ENCODE assay signal across 24 cellular contexts in genomic region chr22:20615021-20615420, GRCh38.
"Had no signal": no experiment of that assay in that cellular context is flagged by ENCODE, and none has a peak within 500 bp of the region (broad histone marks: within the 10 kb centered on the region; RNA-seq: fewer than 3 reads in every experiment).

No MANE protein-coding gene starts in this region.

- H3K27ac ChIP-seq: body of pancreas, dorsolateral prefrontal cortex, heart right ventricle, lower lobe of right lung, neutrophil, pancreas, transverse colon had no signal

- H3K36me3 ChIP-seq: heart right ventricle, lower lobe of right lung, neutrophil, pancreas, transverse colon had no signal

- H3K4me1 Mint-ChIP-seq: activated B cell treated with CpG ODN at 0.5 μM for 24 hours; activated T-helper 17 cell treated with anti-CD3 and anti-CD28 coated beads, Interleukin-2, amount 50 U/mL, for 72 hours had no signal

- H3K4me1 ChIP-seq: body of pancreas, heart right ventricle, lower lobe of right lung, pancreas, transverse colon had no signal

- H3K4me3 ChIP-seq: body of pancreas, heart right ventricle, lower lobe of right lung, pancreas, transverse colon had no signal

- ATAC-seq: activated CD8-positive, alpha-beta memory T cell treated with anti-CD3 and anti-CD28 coated beads, Interleukin-2, amount 10 ng/mL, durations not matched to agents 7 days and 5 days; activated T-helper 17 cell treated with anti-CD3 and anti-CD28 coated beads, Interleukin-2, amount 50 U/mL, for 72 hours; body of pancreas; heart right ventricle; left cardiac atrium; lower lobe of right lung; natural killer cell; pancreas had no signal

- DNase-seq: activated B cell treated with CpG ODN at 0.5 μM for 24 hours; activated CD4-positive, alpha-beta memory T cell treated with anti-CD3 and anti-CD28 coated beads for 36 hours; activated CD4-positive, alpha-beta T cell treated with anti-CD3 and anti-CD28 coated beads for 4 hours; activated CD8-positive, alpha-beta memory T cell treated with anti-CD3 and anti-CD28 coated beads, Interleukin-2, amount 10 ng/mL, durations not matched to agents 7 days and 5 days; activated naive CD4-positive, alpha-beta T cell; activated naive CD8-positive, alpha-beta T cell treated with anti-CD3 and anti-CD28 coated beads for 36 hours; activated T-cell treated with anti-CD3 and anti-CD28 coated beads, Interleukin-2, amount 50 U/mL, for 1 hour; amygdala; body of pancreas; central memory CD4-positive, alpha-beta T cell; dorsolateral prefrontal cortex; heart right ventricle; immature natural killer cell; left cardiac atrium; lower lobe of right lung; natural killer cell; pancreas; stimulated activated CD4-positive, alpha-beta T cell treated with anti-CD3 and anti-CD28 coated beads, Interleukin-12 subunit alpha, Interleukin-12 subunit beta, amount 100 ng/mL, for 4 hours; stimulated activated CD4-positive, alpha-beta T cell treated with anti-CD3 and anti-CD28 coated beads, Interleukin-1b, Interleukin-23, amount 100 ng/mL, for 48 hours; transverse colon had no signal

- H3K9me3 ChIP-seq: body of pancreas, heart right ventricle, lower lobe of right lung, neutrophil, pancreas, transverse colon had no signal

- FAIRE-seq: colon, pancreas had no signal

- H3K36me3 Mint-ChIP-seq: activated CD4-positive, alpha-beta memory T cell treated with anti-CD3 and anti-CD28 coated beads for 36 hours; activated CD8-positive, alpha-beta memory T cell treated with anti-CD3 and anti-CD28 coated beads, Interleukin-2, amount 10 ng/mL, durations not matched to agents 7 days and 5 days; activated naive CD8-positive, alpha-beta T cell treated with anti-CD3 and anti-CD28 coated beads for 36 hours; natural killer cell had no signal

- H3K27me3 ChIP-seq: body of pancreas, dorsolateral prefrontal cortex, neutrophil, pancreas, transverse colon had no signal

- H3K27ac Mint-ChIP-seq: activated B cell treated with CpG ODN at 0.5 μM for 24 hours; activated CD4-positive, alpha-beta memory T cell treated with anti-CD3 and anti-CD28 coated beads for 36 hours; activated CD8-positive, alpha-beta memory T cell treated with anti-CD3 and anti-CD28 coated beads, Interleukin-2, amount 10 ng/mL, durations not matched to agents 7 days and 5 days; activated naive CD8-positive, alpha-beta T cell treated with anti-CD3 and anti-CD28 coated beads for 36 hours; activated T-helper 17 cell treated with anti-CD3 and anti-CD28 coated beads, Interleukin-2, amount 50 U/mL, for 72 hours; natural killer cell; stimulated activated naive CD8-positive, alpha-beta T cell treated with anti-CD3 and anti-CD28 coated beads, Interleukin-15, Interleukin-2, amounts not matched to agents 100 ng/mL and 50 ng/mL, for 24 hours had no signal

- H3K9me3 Mint-ChIP-seq: activated B cell treated with CpG ODN at 0.5 μM for 24 hours; activated CD4-positive, alpha-beta memory T cell treated with anti-CD3 and anti-CD28 coated beads for 36 hours; activated naive CD8-positive, alpha-beta T cell treated with anti-CD3 and anti-CD28 coated beads for 36 hours; activated T-helper 17 cell treated with anti-CD3 and anti-CD28 coated beads, Interleukin-2, amount 50 U/mL, for 72 hours; immature natural killer cell; natural killer cell; stimulated activated naive CD8-positive, alpha-beta T cell treated with anti-CD3 and anti-CD28 coated beads, Interleukin-15, Interleukin-2, amounts not matched to agents 100 ng/mL and 50 ng/mL, for 24 hours had no signal

- H3K27me3 Mint-ChIP-seq: activated CD4-positive, alpha-beta memory T cell treated with anti-CD3 and anti-CD28 coated beads for 36 hours; activated naive CD8-positive, alpha-beta T cell treated with anti-CD3 and anti-CD28 coated beads for 36 hours; activated T-helper 17 cell treated with anti-CD3 and anti-CD28 coated beads, Interleukin-2, amount 50 U/mL, for 72 hours; stimulated activated naive CD8-positive, alpha-beta T cell treated with anti-CD3 and anti-CD28 coated beads, Interleukin-15, Interleukin-2, amounts not matched to agents 100 ng/mL and 50 ng/mL, for 24 hours had no signal

- H3K4me3 Mint-ChIP-seq: activated B cell treated with CpG ODN at 0.5 μM for 24 hours; activated CD4-positive, alpha-beta memory T cell treated with anti-CD3 and anti-CD28 coated beads for 36 hours; activated CD8-positive, alpha-beta memory T cell treated with anti-CD3 and anti-CD28 coated beads, Interleukin-2, amount 10 ng/mL, durations not matched to agents 7 days and 5 days; activated naive CD8-positive, alpha-beta T cell treated with anti-CD3 and anti-CD28 coated beads for 36 hours; activated T-helper 17 cell treated with anti-CD3 and anti-CD28 coated beads, Interleukin-2, amount 50 U/mL, for 72 hours; immature natural killer cell; natural killer cell; stimulated activated naive CD8-positive, alpha-beta T cell treated with anti-CD3 and anti-CD28 coated beads, Interleukin-15, Interleukin-2, amounts not matched to agents 100 ng/mL and 50 ng/mL, for 24 hours had no signal
